Comparison of ENCODE assay signal across 8 cellular contexts in genomic region chr16:54284319-54284930, GRCh38. TPM values are rescaled to one million over a fixed set of nuclear protein-coding genes. Genes with fewer than 3 reads are reported as not detected.
A peak's percentile ranks its signal among the peaks of the same experiment; 100 is the strongest.
DNase-seq lines count a peak whose midpoint lies in the region; ATAC-seq and TF ChIP-seq lines count a peak whose summit lies in the region.
"Had no signal": no experiment of that assay in that cellular context is flagged by ENCODE, and none has a peak within 500 bp of the region (broad histone marks: within the 10 kb centered on the region; RNA-seq: fewer than 3 reads in every experiment).

No MANE protein-coding gene starts in this region.

- intact Hi-C loops in left cardiac atrium (cut with DNase I) (loop anchor here (5.0 to 10.0 kb wide), 4 partner anchors 220 to 650 kb away; partner anchors contain the start of gene IRX5 (in 2 of the 2)), sciatic nerve (cut with DNase I) (no loop called here)

- TF ChIP-seq CTCF in GM13977 (IDR thresholded peaks at IDR 0.05; ENCODE audit: extremely low read depth, insufficient read depth, missing control alignments): no peak

- DNase-seq in GM13977 (ENCODE audit: low spot score): peak; percentile 57
- peak; percentile 25 for DNase-seq in NOMO-1 treated with DMSO at 0.1 percent for 48 hours (lab: John Stamatoyannopoulos, UW; ENCODE audit: unreplicated experiment)
- peak; percentile 26 for DNase-seq in left cardiac atrium
- peak; percentile 55 for DNase-seq in sciatic nerve (ENCODE audit: low spot score)
- DNase-seq in stimulated activated CD4-positive, alpha-beta T cell treated with anti-CD3 and anti-CD28 coated beads, Interleukin-15, amount 100 ng/mL, for 24 hours: no peak
- DNase-seq in UCSD-AML1 (lab: John Stamatoyannopoulos, UW; ENCODE audit: unreplicated experiment): no peak
- DNase-seq: PC-3 had no signal

- ATAC-seq in left cardiac atrium: no peak
- no peak for ATAC-seq in sciatic nerve
- no peak for ATAC-seq in GM18520 (IDR thresholded peaks at IDR 0.05; ENCODE audit: unreplicated experiment)
- ATAC-seq: PC-3 had no signal

- in situ Hi-C loops in GM13977 (cut with MboI; ENCODE audit: low pct_unique_long_range_greater_than_20kb, low sequenced_read_pairs, unreplicated experiment): loop anchor here (25.0 kb wide), 2 partner anchors 653 to 722 kb away; partner anchors contain the start of gene IRX5

RNA-seq across cellular contexts. Expression of gene IRX3, which starts 2.2 kb away (rescaled TPM):
- 1 to 10 TPM; 5.0 to 6.2 TPM for total RNA-seq in left cardiac atrium
- 1.1 TPM for total RNA-seq in sciatic nerve
- total RNA-seq: PC-3 had no signal

Comparison
In these comparisons a context has a peak if more than half of its experiments do, and no peak if none do; other contexts are left out.
1. DNase-seq: peak in GM13977 (single experiment), NOMO-1 treated with DMSO at 0.1 percent for 48 hours (single experiment), left cardiac atrium (single experiment) and sciatic nerve (single experiment); none in stimulated activated CD4-positive, alpha-beta T cell treated with anti-CD3 and anti-CD28 coated beads, Interleukin-15, amount 100 ng/mL, for 24 hours (single experiment) and UCSD-AML1 (single experiment).